ENCODE assay signal across 9 cellular contexts in the genomic region with DNA sequence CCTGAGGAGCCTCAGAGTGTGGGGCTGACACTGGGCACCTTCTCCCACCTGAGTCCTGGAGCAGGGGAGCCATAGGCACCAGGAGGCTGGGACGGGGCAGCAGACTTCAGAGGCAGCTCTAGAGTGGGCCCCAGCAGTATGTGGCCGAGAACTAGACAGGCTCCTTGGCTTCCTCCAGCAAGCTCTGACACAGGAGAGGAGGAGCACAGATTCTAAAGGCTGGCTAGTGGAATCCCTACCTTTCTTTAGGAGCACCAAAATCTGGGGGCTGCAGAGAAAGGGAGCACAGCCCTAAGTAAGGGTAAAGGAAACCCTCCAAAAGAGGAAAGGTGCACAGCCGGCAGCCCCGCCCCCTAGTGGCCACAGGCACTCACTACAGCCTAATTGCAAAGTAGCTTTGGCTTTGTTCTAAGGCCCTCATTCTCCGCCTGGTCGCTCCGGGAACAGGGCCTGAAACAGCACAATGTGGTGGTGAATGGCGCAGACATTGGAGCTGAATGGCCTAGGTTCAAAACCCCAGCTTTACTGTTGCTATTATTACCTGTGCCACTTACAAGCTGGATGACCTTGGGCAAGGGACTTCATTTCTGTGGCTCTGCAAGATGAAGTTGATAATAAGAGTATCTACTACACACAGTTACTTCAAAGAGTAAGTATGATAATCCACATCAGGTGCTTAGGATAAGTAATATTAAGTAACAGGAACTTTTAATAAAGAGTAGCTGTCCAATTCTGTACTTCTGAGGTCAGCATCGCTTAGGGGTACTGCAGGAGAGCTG. TPM values are rescaled to one million over a fixed set of nuclear protein-coding genes. Genes with fewer than 3 reads are reported as not detected.
DNase-seq lines count a peak whose midpoint lies in the region; ATAC-seq and TF ChIP-seq lines count a peak whose summit lies in the region.
"Had no signal": no experiment of that assay in that cellular context is flagged by ENCODE, and none has a peak within 500 bp of the region (broad histone marks: within the 10 kb centered on the region; RNA-seq: fewer than 3 reads in every experiment).

No MANE protein-coding gene starts in this region.

- H3K4ac ChIP-seq in IMR-90 (ENCODE audit: low read depth, low read length), result no peak overlapping the region

- BruUV-seq in IMR-90 (replicated peaks; lab: Mats Ljungman, UMichigan), result no TSS peak

- TF ChIP-seq POLR2A in IMR-90 (IDR thresholded peaks at IDR 0.05; ENCODE audit: low read depth, low read length) (no peak), suprapubic skin (IDR thresholded peaks at IDR 0.05) (no peak)

- DNase-seq in COR-L47 (lab: John Stamatoyannopoulos, UW) (peak; percentile 22), IMR-90 (peak; percentile 28), SHP77 (lab: John Stamatoyannopoulos, UW) (peak; percentile 42 to 66), foreskin keratinocyte (peak in 1 of 2 donors; percentile 47), nucleus accumbens (lab: John Stamatoyannopoulos, UW) (peak in 44 of 56 donors; percentile 10 to 79 (median 45)), suprapubic skin (ENCODE audit: low spot score in 2 of 2) (no peak)

- H4K5ac ChIP-seq in IMR-90 (ENCODE audit: low read depth, low read length), result no peak overlapping the region

- POLR2A ChIA-PET in IMR-90 (lab: Charles Lee; ENCODE audit: unreplicated experiment), result no interaction called here

- no CpG with 5 or more reads among the region's 9 CpGs for WGBS in IMR-90 (ENCODE audit: extremely low coverage in 2 of 2, insufficient read length in 1 of 2), 2 experiments
- WGBS in suprapubic skin, result 36% methylated on average over 6 of the region's 9 CpGs

- no peak overlapping the region for H3K4me2 ChIP-seq in IMR-90 (ENCODE audit: low read depth, low read length)

- no peak overlapping the region for H2BK120ac ChIP-seq in IMR-90 (ENCODE audit: low read depth, low read length)

- H2BK5ac ChIP-seq in IMR-90 (ENCODE audit: low read depth, low read length, poor library complexity, severe bottlenecking), result no peak overlapping the region

- H3K9me3 ChIP-seq in IMR-90 (ENCODE audit: control insufficient read depth, insufficient read depth, low read length) (no peaks in the 10 kb centered on the region), suprapubic skin (no peaks in the 10 kb centered on the region)

- H3K9me3 Mint-ChIP-seq in activated T-helper 17 cell treated with anti-CD3 and anti-CD28 coated beads, Interleukin-2, amount 50 U/mL, for 72 hours, result no peaks in the 10 kb centered on the region
- H3K9me3 Mint-ChIP-seq: IgD-negative memory B cell had no signal

- no peak overlapping the region for H3K4me3 Mint-ChIP-seq in activated T-helper 17 cell treated with anti-CD3 and anti-CD28 coated beads, Interleukin-2, amount 50 U/mL, for 72 hours
- H3K4me3 Mint-ChIP-seq: IgD-negative memory B cell had no signal

- H3K14ac ChIP-seq in IMR-90 (replicated peaks; ENCODE audit: low read depth, low read length), result no peak overlapping the region

- H3K27ac ChIP-seq in IMR-90 (ENCODE audit: insufficient read depth, low read length) (no peak overlapping the region), foreskin keratinocyte (peak overlapping the region; percentile 57), suprapubic skin (peak overlapping the region; percentile 91)

- intact Hi-C loops in IMR-90 (cut with micrococcal nuclease), result loop anchor here (1.0 to 10.0 kb wide), 2 partner anchors 481 to 599 kb away; partner anchors contain the start of gene PPIH

- H4K20me1 ChIP-seq in IMR-90 (ENCODE audit: insufficient read depth, low read length), result peaks cover 9% of the 10 kb centered on the region; the same call in 1 of the 2 replicates

- peaks cover 4% of the 10 kb centered on the region for H3K4me1 Mint-ChIP-seq in activated T-helper 17 cell treated with anti-CD3 and anti-CD28 coated beads, Interleukin-2, amount 50 U/mL, for 72 hours
- H3K4me1 Mint-ChIP-seq: IgD-negative memory B cell had no signal

- H3K27ac Mint-ChIP-seq in activated T-helper 17 cell treated with anti-CD3 and anti-CD28 coated beads, Interleukin-2, amount 50 U/mL, for 72 hours, result no peak overlapping the region
- H3K27ac Mint-ChIP-seq: IgD-negative memory B cell had no signal

- CTCF ChIA-PET in IMR-90 (lab: Yijun Ruan, JAX), result interaction anchor here (0.5 to 2.4 kb wide), 14 partner anchors 13 to 1254 kb away, joined by 3 to 8 read pairs (median 3); no protein-coding TSS in a partner anchor

- H3K18ac ChIP-seq in IMR-90 (ENCODE audit: low read depth, low read length), result no peak overlapping the region

- H3K56ac ChIP-seq in IMR-90 (ENCODE audit: extremely low read depth, insufficient read depth, low read length), result no peak overlapping the region

- peaks cover 12% of the 10 kb centered on the region for H3K36me3 Mint-ChIP-seq in activated T-helper 17 cell treated with anti-CD3 and anti-CD28 coated beads, Interleukin-2, amount 50 U/mL, for 72 hours (ENCODE audit: low read depth)
- H3K36me3 Mint-ChIP-seq: IgD-negative memory B cell had no signal

- H2AFZ ChIP-seq in IMR-90 (replicated peaks; ENCODE audit: low read length, poor library complexity), result no peak overlapping the region

- H3K9ac ChIP-seq in IMR-90 (ENCODE audit: low read depth, low read length), result no peak overlapping the region

- no peak overlapping the region for H2AK9ac ChIP-seq in IMR-90 (replicated peaks; ENCODE audit: low read depth, low read length, poor library complexity)

- H3K23ac ChIP-seq in IMR-90 (ENCODE audit: low read depth, low read length), result no peak overlapping the region

- no peak overlapping the region for H2AK5ac ChIP-seq in IMR-90 (ENCODE audit: low read depth, low read length)

- no peaks in the 10 kb centered on the region for H3K27me3 Mint-ChIP-seq in activated T-helper 17 cell treated with anti-CD3 and anti-CD28 coated beads, Interleukin-2, amount 50 U/mL, for 72 hours
- H3K27me3 Mint-ChIP-seq: IgD-negative memory B cell had no signal

- H3K9me1 ChIP-seq in IMR-90 (ENCODE audit: insufficient read depth, low read length), result 0 out of 2 replicates have a peak, but pooled peaks cover 2% of the 10 kb centered on the region

- H4K91ac ChIP-seq in IMR-90 (ENCODE audit: insufficient read depth, low read depth, low read length), result no peak overlapping the region

- H3K36me3 ChIP-seq in IMR-90 (ENCODE audit: control insufficient read depth, insufficient read depth, low read length) (peaks cover 1% of the 10 kb centered on the region; the same call in 1 of the 2 replicates), suprapubic skin (no peaks in the 10 kb centered on the region)

- H3K27me3 ChIP-seq in IMR-90 (ENCODE audit: control insufficient read depth, insufficient read depth, low read length), result no peaks in the 10 kb centered on the region
- H3K27me3 ChIP-seq in foreskin keratinocyte, result no peaks in the 10 kb centered on the region
- H3K27me3 ChIP-seq in suprapubic skin, result no peaks in the 10 kb centered on the region

- peak; percentile 61 for TF ChIP-seq RAD21 in IMR-90 (IDR thresholded peaks at IDR 0.05; ENCODE audit: low read length)

- TF ChIP-seq CTCF in IMR-90 (conservative IDR thresholded peaks at IDR 0.05; ENCODE audit: low read depth, low read length), result peak; percentile 79
- TF ChIP-seq CTCF in foreskin keratinocyte (conservative IDR thresholded peaks at IDR 0.05), result peak; percentile 86
- TF ChIP-seq CTCF in suprapubic skin (IDR thresholded peaks at IDR 0.05), result peak; percentile 91 to 93

- no peaks in the 10 kb centered on the region for H3K79me1 ChIP-seq in IMR-90 (ENCODE audit: low read depth in 1 of 2, low read length in 2 of 2)

- H2BK15ac ChIP-seq in IMR-90 (ENCODE audit: low read depth, low read length), result no peak overlapping the region

- in situ Hi-C loops in IMR-90 (cut with MboI; ENCODE audit: low sequenced_read_pairs), result no loop called here

- no peak for TF ChIP-seq EP300 in suprapubic skin (IDR thresholded peaks at IDR 0.05)

- H3K4me3 ChIP-seq in IMR-90 (ENCODE audit: insufficient read depth, low read depth, low read length) (no peak overlapping the region), suprapubic skin (peak overlapping the region; percentile 22)

- no peak overlapping the region for H4K8ac ChIP-seq in IMR-90 (ENCODE audit: low read depth in 2 of 2, low read length in 2 of 2)

- dilution Hi-C loops in IMR-90 (cut with HindIII; ENCODE audit: low sequenced_read_pairs, unreplicated experiment), result no loop called here

- no peak overlapping the region for H2BK20ac ChIP-seq in IMR-90 (ENCODE audit: low read depth, low read length)

- H3K4me1 ChIP-seq in IMR-90 (ENCODE audit: control insufficient read depth, insufficient read depth, low read length) (peaks cover 5% of the 10 kb centered on the region), foreskin keratinocyte (peaks cover 57% of the 10 kb centered on the region), suprapubic skin (peaks cover 72% of the 10 kb centered on the region)

- ATAC-seq in IMR-90 (ENCODE audit: low read depth) (peak; percentile 76), foreskin keratinocyte (peak; percentile 36), HG02973 (IDR thresholded peaks at IDR 0.05; ENCODE audit: unreplicated experiment) (no peak)
- ATAC-seq in activated T-helper 17 cell treated with anti-CD3 and anti-CD28 coated beads, Interleukin-2, amount 50 U/mL, for 72 hours (replicated peaks), result peak; percentile 64

TF ChIP-seq in IMR-90, 13 proteins besides CTCF, POLR2A, EP300 and RAD21:
- TF ChIP-seq SMC3 (IDR thresholded peaks at IDR 0.05; ENCODE audit: low read depth, low read length) (peak; percentile 66), FOS (IDR thresholded peaks at IDR 0.05; ENCODE audit: low read depth, low read length) (no peak)

RNA-seq across cellular contexts. Expression of gene GUCA2A, which starts 8.8 kb away (rescaled TPM):
- total RNA-seq in IMR-90 (2012; rRNA removed) (not detected in 2 replicates), foreskin keratinocyte (not detected in 2 replicates), suprapubic skin (1 to 10 TPM in 1 of 4 donors, not detected in 3; 1.4 TPM)
- polyA plus RNA-seq in IMR-90 (2012; rRNA removed) (not detected in 2 replicates), foreskin keratinocyte (not detected in 2 replicates)
- polyA plus RNA-seq in IMR-90 (2012; cell fraction: cytosol; rRNA removed), result not detected in 2 replicates
- not detected in 2 replicates for polyA plus RNA-seq in IMR-90 (2012; cell fraction: nucleus; rRNA removed; ENCODE audit: low replicate concordance)
- total RNA-seq in activated T-helper 17 cell treated with anti-CD3 and anti-CD28 coated beads, Interleukin-2, amount 50 U/mL, for 72 hours, result not detected
- polyA plus RNA-seq: IgD-negative memory B cell had no signal

RNA-seq across cellular contexts. Expression of gene GUCA2B, which starts 20.1 kb away (rescaled TPM):
- total RNA-seq in IMR-90 (2012; rRNA removed) (not detected in 2 replicates), foreskin keratinocyte (not detected in 2 replicates), suprapubic skin (not detected)
- polyA plus RNA-seq in IMR-90 (2012; rRNA removed) (not detected in 2 replicates), foreskin keratinocyte (not detected in 2 replicates)
- not detected in 2 replicates for polyA plus RNA-seq in IMR-90 (2012; cell fraction: cytosol; rRNA removed)
- not detected in 2 replicates for polyA plus RNA-seq in IMR-90 (2012; cell fraction: nucleus; rRNA removed; ENCODE audit: low replicate concordance)
- total RNA-seq in activated T-helper 17 cell treated with anti-CD3 and anti-CD28 coated beads, Interleukin-2, amount 50 U/mL, for 72 hours, result not detected
- polyA plus RNA-seq: IgD-negative memory B cell had no signal

Comparison
In these comparisons a context has a peak if more than half of its experiments do, and no peak if none do; other contexts are left out.
1. DNase-seq: peak in COR-L47 (single experiment), IMR-90 (single experiment), SHP77 (2 of 2) and nucleus accumbens (44 of 56); none in suprapubic skin (0 of 2).
2. Peak in every context shown above with its lines, with median percentiles within 50 percentile points of each other: CTCF ChIP-seq.